10 cellular contexts compared by ENCODE assay signal in the genomic region with DNA sequence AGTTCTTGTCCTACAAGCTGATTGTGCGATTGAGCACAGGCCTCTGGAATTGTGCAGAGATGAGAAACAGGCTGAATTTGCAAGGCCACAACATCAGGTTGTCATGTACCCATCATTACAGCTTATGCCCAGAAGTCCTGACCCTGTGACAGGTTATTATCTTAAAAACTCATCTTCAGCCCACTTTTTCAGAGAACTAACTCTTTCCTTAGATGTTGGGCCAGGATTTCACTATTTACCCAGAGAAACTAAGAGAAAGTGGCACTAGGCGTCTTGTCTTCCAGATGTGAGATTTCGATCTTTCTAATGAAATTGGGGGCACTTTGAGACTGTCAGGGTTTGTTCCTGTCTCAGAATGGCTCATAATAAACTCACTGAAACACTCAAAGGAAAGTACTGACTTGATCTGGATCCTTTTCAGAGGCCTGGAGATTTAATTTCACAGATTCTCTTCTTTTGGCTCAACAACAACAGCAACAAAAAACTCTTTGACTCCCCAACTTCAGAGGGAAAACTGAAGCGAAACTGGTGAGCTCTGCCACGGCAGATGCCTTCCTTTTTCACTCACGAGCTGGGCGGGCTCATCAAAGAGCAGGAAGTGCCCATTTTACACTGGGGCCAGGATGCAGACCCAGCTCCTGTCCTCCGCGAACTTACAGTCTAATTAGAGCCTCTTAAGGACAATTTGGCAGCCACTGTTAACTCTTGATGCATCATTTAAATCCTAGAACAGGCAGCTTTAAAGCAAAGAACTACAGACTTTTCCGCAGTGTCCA. TPM values are rescaled to one million over a fixed set of nuclear protein-coding genes. Genes with fewer than 3 reads are reported as not detected.
DNase-seq lines count a peak whose midpoint lies in the region; ATAC-seq, FAIRE-seq and TF ChIP-seq lines count a peak whose summit lies in the region.
"Had no signal": no experiment of that assay in that cellular context is flagged by ENCODE, and none has a peak within 500 bp of the region (broad histone marks: within the 10 kb centered on the region; RNA-seq: fewer than 3 reads in every experiment).

No MANE protein-coding gene starts in this region.

- POLR2A ChIA-PET in GM12878 (lab: Charles Lee): interaction anchor here (0.7 kb wide), 1 partner anchor 351 kb away, joined by 3 read pairs; no protein-coding TSS in a partner anchor

- TF ChIP-seq POLR2A in GM12878 (IDR thresholded peaks at IDR 0.05; ENCODE audit: low read depth, low read length): no peak

- no peak overlapping the region for H3K4me3 ChIP-seq in BLaER1
- H3K4me3 ChIP-seq in GM12878: no peak overlapping the region

- H3K9me3 ChIP-seq in BLaER1 (peaks cover 7% of the 10 kb centered on the region), GM12878 (replicated peaks; ENCODE audit: control insufficient read depth, insufficient read depth, low read length) (no peaks in the 10 kb centered on the region)

- TF ChIP-seq CTCF in GM12878 (IDR thresholded peaks at IDR 0.05 in 2 of 3, conservative IDR thresholded peaks at IDR 0.05 in 1 of 3; ENCODE audit: control insufficient read depth in 2 of 3, extremely low read depth in 1 of 3, insufficient read depth in 1 of 3, low read depth in 3 of 3, low read length in 3 of 3) (no peak), natural killer cell (IDR thresholded peaks at IDR 0.05) (no peak)

- H3K9ac ChIP-seq in BLaER1 (no peak overlapping the region), GM12878 (ENCODE audit: control insufficient read depth, insufficient read depth, low read length) (no peak overlapping the region)

- no peak overlapping the region for H3K4me3 Mint-ChIP-seq in natural killer cell

- H3K36me3 Mint-ChIP-seq in natural killer cell: no peaks in the 10 kb centered on the region

- no peak for TF ChIP-seq EP300 in GM12878 (IDR thresholded peaks at IDR 0.05; ENCODE audit: borderline replicate concordance in 1 of 2, control insufficient read depth in 1 of 2, low read depth in 2 of 2, low read length in 2 of 2)

- 29% methylated on average over 10 of the region's 10 CpGs for WGBS in GM12878 (ENCODE audit: insufficient coverage, insufficient replicate concordance, low lambda C conversion rate, missing lambda C conversion rate)

- peaks cover 10 to 14% of the 10 kb centered on the region in 2 donors for H3K4me1 Mint-ChIP-seq in natural killer cell

- H3K36me3 ChIP-seq in BLaER1: peaks cover 40% of the 10 kb centered on the region
- no peaks in the 10 kb centered on the region for H3K36me3 ChIP-seq in GM12878 (ENCODE audit: control insufficient read depth in 2 of 2, insufficient read depth in 2 of 2, low read length in 1 of 2)

- SMC1A ChIA-PET in GM12878 (lab: Charles Lee; ENCODE audit: uncharacterized antibody, unreplicated experiment): interaction anchor here (0.7 to 2.2 kb wide), 8 partner anchors 8 to 71 kb away, joined by 3 to 9 read pairs (median 4); no protein-coding TSS in a partner anchor

- intact Hi-C loops in GM12878 (cut with micrococcal nuclease; ENCODE audit: unreplicated experiment) (no loop called here), natural killer cell (cut with micrococcal nuclease) (no loop called here)

- peaks cover 48% of the 10 kb centered on the region for H3K4me1 ChIP-seq in BLaER1
- H3K4me1 ChIP-seq in GM12878 (ENCODE audit: control insufficient read depth, insufficient read depth, low read length): peaks cover 9% of the 10 kb centered on the region; the same call in 1 of the 2 replicates

- H3K4me2 ChIP-seq in BLaER1 (peak overlapping the region; percentile 8; the same call in 1 of the 2 replicates), GM12878 (ENCODE audit: control insufficient read depth, insufficient read depth) (peak overlapping the region; percentile 45; the same call in 1 of the 2 replicates)

- H2AFZ ChIP-seq in GM12878 (ENCODE audit: control insufficient read depth, low read depth, low read length): no peak overlapping the region

- CTCF ChIA-PET in GM12878 (lab: Yijun Ruan, JAX): interaction anchor here (0.7 to 1.2 kb wide), 7 partner anchors 9 to 103 kb away, joined by 3 to 5 read pairs (median 3); no protein-coding TSS in a partner anchor

- in situ Hi-C loops in GM12878 (cut with MboI): no loop called here

- RAD21 ChIA-PET in GM12878 (lab: Charles Lee; ENCODE audit: unreplicated experiment): interaction anchor here (0.9 to 1.6 kb wide), 3 partner anchors 8 to 114 kb away, joined by 3 to 4 read pairs (median 3); no protein-coding TSS in a partner anchor

- no peaks in the 10 kb centered on the region for H3K9me3 Mint-ChIP-seq in natural killer cell

- no peak for FAIRE-seq in GM12878 (lab: Jason Lieb, UNC)

- H3K27ac Mint-ChIP-seq in natural killer cell: peak overlapping the region; percentile 6 to 11

- peak; percentile 73 for ATAC-seq in GM12878
- no peak for ATAC-seq in natural killer cell
- ATAC-seq in GM18907 (IDR thresholded peaks at IDR 0.05; ENCODE audit: unreplicated experiment): no peak
- ATAC-seq in GM19397 (IDR thresholded peaks at IDR 0.05; ENCODE audit: unreplicated experiment): no peak

- no peaks in the 10 kb centered on the region for H3K27me3 Mint-ChIP-seq in natural killer cell (ENCODE audit: low read depth in 2 of 2)

- DNase-seq in M059J (ENCODE audit: low read depth) (peak; percentile 45), GM12878 (ENCODE audit: low read depth, low spot score) (no peak), natural killer cell (no peak), amniotic stem cell (lab: John Stamatoyannopoulos, UW) (no peak)
- no peak for DNase-seq in stimulated activated CD8-positive, alpha-beta memory T cell treated with anti-CD3 and anti-CD28 coated beads, Interleukin-4, amount 100 ng/mL, for 48 hours
- DNase-seq: activated CD8-positive, alpha-beta memory T cell treated with anti-CD3 and anti-CD28 coated beads, Interleukin-2, amount 50 U/mL, for 4 hours; DMS79 treated with DMSO at 0.1 percent for 48 hours had no signal

- BruUV-seq in GM12878 (replicated peaks; lab: Mats Ljungman, UMichigan): no TSS peak

- no peaks in the 10 kb centered on the region for H4K20me1 ChIP-seq in BLaER1
- no peaks in the 10 kb centered on the region for H4K20me1 ChIP-seq in GM12878 (ENCODE audit: control insufficient read depth, insufficient read depth)

- H3K27ac ChIP-seq in BLaER1: peak overlapping the region; percentile 38; the same call in 1 of the 2 replicates
- H3K27ac ChIP-seq in GM12878 (ENCODE audit: control insufficient read depth, insufficient read depth): no peak overlapping the region

- no peaks in the 10 kb centered on the region for H3K27me3 ChIP-seq in BLaER1
- H3K27me3 ChIP-seq in GM12878 (replicated peaks in 1 of 2; ENCODE audit: control insufficient read depth in 2 of 2, insufficient read depth in 2 of 2, low read length in 1 of 2): no peaks in the 10 kb centered on the region

- no peak for TF ChIP-seq RAD21 in GM12878 (IDR thresholded peaks at IDR 0.05; ENCODE audit: insufficient read depth, low read depth, low read length)

- H3K79me2 ChIP-seq in GM12878 (ENCODE audit: control insufficient read depth, insufficient read depth, low read length): no peaks in the 10 kb centered on the region

TF ChIP-seq in GM12878, 131 proteins besides CTCF, POLR2A, EP300 and RAD21:
- TF ChIP-seq RELA (IDR thresholded peaks at IDR 0.05; ENCODE audit: borderline replicate concordance, partially characterized antibody) (no peak), BHLHE40 (IDR thresholded peaks at IDR 0.05; ENCODE audit: borderline replicate concordance in 1 of 2, low read depth in 2 of 2, low read length in 1 of 2) (peak; percentile 40 to 67; a peak in 2 of 4 replicates), TCF7 (IDR thresholded peaks at IDR 0.05; ENCODE audit: borderline replicate concordance) (0 out of 2 replicates have a peak, but pooled peaks have one; percentile 33)

RNA-seq across cellular contexts. Expression of gene SLC12A3, which starts 17.6 kb away (rescaled TPM):
- not detected in 2 replicates for total RNA-seq in M059J (2014; rRNA removed; shearing (Covaris generic))
- 0.98 and 2.1 TPM in 2 replicates for total RNA-seq in GM12878 (2013; cell fraction: nucleolus; rRNA removed)
- 3.4 and 4.0 TPM in 2 replicates for total RNA-seq in GM12878 (2014; rRNA removed)
- total RNA-seq in GM12878 (2014; rRNA removed; fragmentation: Illumina TruSeq; extraction: Trizol): 2.8 and 3.5 TPM in 2 replicates
- 4.8 and 5.2 TPM in 2 replicates for total RNA-seq in GM12878 (2021)
- polyA plus RNA-seq in GM12878 (2011; ENCODE audit: low read depth): 0.21 TPM
- polyA plus RNA-seq in GM12878 (2011; rRNA removed): 0.05 and 0.16 TPM in 2 replicates
- 0.10 and 0.16 TPM in 2 replicates for polyA plus RNA-seq in GM12878 (2011; cell fraction: cytosol; rRNA removed)
- 0.13 and 0.35 TPM in 2 replicates for polyA plus RNA-seq in GM12878 (2011; cell fraction: nucleus; rRNA removed)
- polyA plus RNA-seq in GM12878 (2012): 0.38 and 0.55 TPM in 2 replicates
- polyA plus RNA-seq in GM12878 (2014; fragmentation: Illumina TruSeq; extraction: Trizol): 4.9 and 5.9 TPM in 2 replicates
- 1 to 10 TPM in 1 of 2 experiments, under 1 TPM in 1; 0.95 to 1.0 TPM for polyA plus RNA-seq in GM12878 (2014; fragmentation: Nextera tagmentation; extraction: Ambion mirVana)
- 5.1 and 6.3 TPM in 2 replicates for polyA plus RNA-seq in GM12878 (2014; rRNA removed)
- 1 to 10 TPM; 2.8 TPM for polyA plus RNA-seq in GM12878 (2016; fragmentation: Nextera tagmentation; extraction: Ambion mirVana)
- 0.21 and 0.22 TPM in 2 replicates for polyA minus RNA-seq in GM12878 (2011; rRNA and poly(A)+ RNA removed)
- polyA minus RNA-seq in GM12878 (2011; cell fraction: cytosol; rRNA and poly(A)+ RNA removed): 1.0 and 2.3 TPM in 2 replicates
- polyA minus RNA-seq in GM12878 (2011; cell fraction: nucleus; rRNA and poly(A)+ RNA removed): 0.29 TPM in 1 of 2 replicates, not detected in the other
- total RNA-seq in natural killer cell: not detected
